Comparison of ENCODE assay signal across 8 cellular contexts in genomic region chr7:72829964-72830354, GRCh38. TPM values are rescaled to one million over a fixed set of nuclear protein-coding genes. Genes with fewer than 3 reads are reported as not detected.
A peak's percentile ranks its signal among the peaks of the same experiment; 100 is the strongest.
DNase-seq lines count a peak whose midpoint lies in the region; ATAC-seq, FAIRE-seq and TF ChIP-seq lines count a peak whose summit lies in the region.
"Not testable (repeated sequence)": the region's sequence is repeated elsewhere in the genome, so short reads cannot be mapped to it uniquely, and the experiment has no call there.

No MANE protein-coding gene starts in this region.

- peaks cover 69% of the 10 kb centered on the region for H3K79me2 ChIP-seq in KMS-11 (ENCODE audit: insufficient read depth, low read depth)

- peak overlapping the region; percentile 74 for H2AFZ ChIP-seq in KMS-11 (ENCODE audit: low read depth)

- H3K27me3 Mint-ChIP-seq in mesothelial cell of epicardium (ENCODE audit: low read depth): not testable (repeated sequence)

- POLR2A ChIA-PET in RWPE1 (lab: Yijun Ruan, JAX; ENCODE audit: low non-redundant PET): not testable (repeated sequence)

- H3K27ac ChIP-seq in KMS-11 (peak overlapping the region; percentile 74), RWPE1 (peak overlapping the region; percentile 94), esophagus (ENCODE audit: low read depth in 2 of 2, low read length in 1 of 2) (peak overlapping the region; percentile 96 to 98)

- peak overlapping the region; percentile 73 for H3K9ac ChIP-seq in KMS-11

- 1% methylated on average over 8 of the region's 8 CpGs for WGBS in esophagus, 2 donors

- H3K4me2 ChIP-seq in KMS-11: peak overlapping the region; percentile 80

- H3K9me3 Mint-ChIP-seq in mesothelial cell of epicardium: not testable (repeated sequence)

- not testable (repeated sequence) for FAIRE-seq in D721Med (lab: Jason Lieb, UNC)

- H3K36me3 ChIP-seq in KMS-11 (ENCODE audit: insufficient read depth): peaks cover 40% of the 10 kb centered on the region; the same call in 1 of the 2 replicates
- not testable (repeated sequence) for H3K36me3 ChIP-seq in esophagus (ENCODE audit: control insufficient read depth in 2 of 2, insufficient read depth in 2 of 2, low read length in 1 of 2)

- CTCF ChIA-PET in RWPE1 (lab: Yijun Ruan, JAX): interaction anchor here (0.7 kb wide), 1 partner anchor 180 kb away, joined by 3 read pairs; no protein-coding TSS in a partner anchor

- H3K4me1 ChIP-seq in KMS-11 (ENCODE audit: low read depth, poor library complexity, severe bottlenecking): peaks cover 29% of the 10 kb centered on the region
- not testable (repeated sequence) for H3K4me1 ChIP-seq in esophagus (ENCODE audit: control insufficient read depth in 2 of 2, insufficient read depth in 2 of 2, low read length in 1 of 2)

- H3K27me3 ChIP-seq in KMS-11 (ENCODE audit: insufficient read depth, low read depth); esophagus (ENCODE audit: control insufficient read depth in 1 of 2, insufficient read depth in 2 of 2, low read length in 2 of 2): not testable (repeated sequence)

- peaks cover 15% of the 10 kb centered on the region for H3K4me1 Mint-ChIP-seq in mesothelial cell of epicardium

- H3K27ac Mint-ChIP-seq in mesothelial cell of epicardium: peak overlapping the region; percentile 97

- H4K20me1 ChIP-seq in KMS-11 (ENCODE audit: insufficient read depth): peaks cover 10% of the 10 kb centered on the region; the same call in 1 of the 2 replicates

- peak; percentile 33 for ATAC-seq in GM21528 (IDR thresholded peaks at IDR 0.05; ENCODE audit: low FRiP score, unreplicated experiment)

- H3K36me3 Mint-ChIP-seq in mesothelial cell of epicardium: peaks cover 11% of the 10 kb centered on the region

- H3K4me3 ChIP-seq in KMS-11 (IDR thresholded peaks at IDR 0.05; ENCODE audit: insufficient read depth, low read depth, low read length): not testable (repeated sequence)
- peak overlapping the region; percentile 70 to 74 for H3K4me3 ChIP-seq in esophagus (ENCODE audit: low read depth in 1 of 2, low read length in 2 of 2)

- not testable (repeated sequence) for H3K9me3 ChIP-seq in esophagus (ENCODE audit: control insufficient read depth in 2 of 2, insufficient read depth in 1 of 2, low read depth in 1 of 2, low read length in 1 of 2)

- TF ChIP-seq CTCF in D721Med (IDR thresholded peaks at IDR 0.05; ENCODE audit: insufficient read depth, missing control alignments) (peak; percentile 47), KMS-11 (conservative IDR thresholded peaks at IDR 0.05; ENCODE audit: low read depth, low read length) (peak; percentile 64), RWPE1 (conservative IDR thresholded peaks at IDR 0.05; ENCODE audit: low read depth) (peak; percentile 83)
- TF ChIP-seq CTCF in mesothelial cell of epicardium (IDR thresholded peaks at IDR 0.05; ENCODE audit: unreplicated experiment): not testable (repeated sequence)

- DNase-seq in D721Med (ENCODE audit: insufficient read length, low spot score); RWPE1 (ENCODE audit: low spot score): not testable (repeated sequence)
- DNase-seq in activated T-helper 1 cell treated with Interleukin-2 at 50 U/mL for 16 hours (ENCODE audit: low read depth): peak; percentile 11
- DNase-seq in mesothelial cell of epicardium (ENCODE audit: low spot score in 2 of 2, unreplicated experiment in 2 of 2): peak in 1 of 2 experiments; percentile 43
- peak; percentile 18 for DNase-seq in stimulated activated CD8-positive, alpha-beta memory T cell treated with anti-CD3 and anti-CD28 coated beads, Interleukin-12 subunit alpha, Interleukin-12 subunit beta, amount 100 ng/mL, for 4 hours (ENCODE audit: low read depth)

- peak overlapping the region; percentile 80 for H3K4me3 Mint-ChIP-seq in mesothelial cell of epicardium

RNA-seq across cellular contexts. Expression of gene TYW1B, which starts 2.0 kb away (rescaled TPM):
- 1 to 10 TPM in 1 of 2 donors, under 1 TPM in 1; 0.89 to 1.9 TPM for polyA plus RNA-seq in esophagus
- total RNA-seq in mesothelial cell of epicardium: 3.6 to 5.3 TPM (median 5.1 TPM) in 3 replicates
